Comparison of ENCODE assay signal across 20 cellular contexts in the genomic region with DNA sequence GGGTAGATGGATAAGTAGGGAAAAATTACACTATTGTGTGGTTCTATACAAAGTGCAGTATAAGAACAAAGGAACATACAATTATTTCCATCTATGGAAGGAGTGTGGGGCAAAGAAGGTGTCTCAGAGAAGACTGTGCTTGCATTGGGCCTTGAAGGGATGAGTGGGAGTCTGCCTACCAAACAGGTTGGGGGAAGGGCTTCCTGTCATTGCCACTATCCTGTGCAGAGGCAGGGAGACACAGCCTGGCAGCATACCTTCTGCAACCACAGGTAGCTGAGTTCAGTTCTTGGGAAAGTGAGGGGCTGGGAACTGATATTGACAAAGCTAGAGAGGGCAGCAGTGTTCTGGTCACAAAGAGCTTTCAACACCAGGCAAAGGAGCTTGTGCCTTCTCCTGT. TPM values are rescaled to one million over a fixed set of nuclear protein-coding genes. Genes with fewer than 3 reads are reported as not detected.
DNase-seq lines count a peak whose midpoint lies in the region; ATAC-seq and TF ChIP-seq lines count a peak whose summit lies in the region.
"Had no signal": no experiment of that assay in that cellular context is flagged by ENCODE, and none has a peak within 500 bp of the region (broad histone marks: within the 10 kb centered on the region; RNA-seq: fewer than 3 reads in every experiment).

No MANE protein-coding gene starts in this region.

- peaks cover 14% of the 10 kb centered on the region for H3K4me1 Mint-ChIP-seq in activated naive CD8-positive, alpha-beta T cell treated with anti-CD3 and anti-CD28 coated beads, Interleukin-2, amount 50 U/mL, for 24 hours
- H3K4me1 Mint-ChIP-seq in activated naive CD8-positive, alpha-beta T cell treated with anti-CD3 and anti-CD28 coated beads for 36 hours = peaks cover 15% of the 10 kb centered on the region

- intact Hi-C loops in gastrocnemius medialis (cut with DNase I; ENCODE audit: low total_unique reads) = loop anchor here (1.0 kb wide), 1 partner anchor 10 kb away; no protein-coding TSS in a partner anchor

- H3K36me3 Mint-ChIP-seq in activated naive CD8-positive, alpha-beta T cell treated with anti-CD3 and anti-CD28 coated beads, Interleukin-2, amount 50 U/mL, for 24 hours (ENCODE audit: low read depth) = no peaks in the 10 kb centered on the region
- H3K36me3 Mint-ChIP-seq in activated naive CD8-positive, alpha-beta T cell treated with anti-CD3 and anti-CD28 coated beads for 36 hours = peaks cover 2% of the 10 kb centered on the region

- H3K27me3 Mint-ChIP-seq in activated naive CD8-positive, alpha-beta T cell treated with anti-CD3 and anti-CD28 coated beads, Interleukin-2, amount 50 U/mL, for 24 hours = peaks cover 22% of the 10 kb centered on the region
- H3K27me3 Mint-ChIP-seq in activated naive CD8-positive, alpha-beta T cell treated with anti-CD3 and anti-CD28 coated beads for 36 hours = peaks cover 28% of the 10 kb centered on the region

- H3K27me3 ChIP-seq in gastrocnemius medialis = no peaks in the 10 kb centered on the region

- H3K4me3 ChIP-seq in HEK293 (ENCODE audit: low read depth, low read length) (no peak overlapping the region), coronary artery (no peak overlapping the region), gastrocnemius medialis (no peak overlapping the region)

- CTCF ChIA-PET in HEK293 (lab: Yijun Ruan, JAX) = interaction anchor here (0.6 to 1.9 kb wide), 4 partner anchors 12 to 324 kb away, joined by 3 to 13 read pairs (median 5); no protein-coding TSS in a partner anchor

- peaks cover 0 to 7% of the 10 kb centered on the region in 2 experiments; a peak in 1 of 3 replicates for H3K36me3 ChIP-seq in HEK293 (ENCODE audit: control insufficient read depth in 2 of 2, insufficient read depth in 1 of 2, low read length in 2 of 2)
- H3K36me3 ChIP-seq in gastrocnemius medialis = no peaks in the 10 kb centered on the region

- H3K4me1 ChIP-seq in HEK293 (ENCODE audit: control insufficient read depth, insufficient read depth, low read length) (no peaks in the 10 kb centered on the region; the same call in 1 of the 2 replicates), gastrocnemius medialis (peaks cover 20 to 24% of the 10 kb centered on the region in 2 donors)

- no peak for TF ChIP-seq POLR2A in gastrocnemius medialis (IDR thresholded peaks at IDR 0.05)

- peak; percentile 56 for ATAC-seq in activated naive CD8-positive, alpha-beta T cell treated with anti-CD3 and anti-CD28 coated beads, Interleukin-2, amount 50 U/mL, for 24 hours
- ATAC-seq in gastrocnemius medialis (no peak), GM21447 (IDR thresholded peaks at IDR 0.05; ENCODE audit: unreplicated experiment) (no peak), GM19463 (IDR thresholded peaks at IDR 0.05; ENCODE audit: unreplicated experiment) (no peak)

- no peak for TF ChIP-seq CTCF in HEK293 (tag by site-specific recombination; IDR thresholded peaks at IDR 0.05)
- no peak for TF ChIP-seq CTCF in coronary artery (IDR thresholded peaks at IDR 0.05)
- TF ChIP-seq CTCF in gastrocnemius medialis (IDR thresholded peaks at IDR 0.05 in 4 of 5, conservative IDR thresholded peaks at IDR 0.05 in 1 of 5) = no peak

- POLR2A ChIA-PET in HEK293 (lab: Yijun Ruan, JAX) = no interaction called here

- H3K27ac ChIP-seq in HEK293 (ENCODE audit: extremely low read depth, low read depth, low read length) (no peak overlapping the region), coronary artery (peak overlapping the region; percentile 54 to 69), gastrocnemius medialis (peak overlapping the region; percentile 66 to 78 (median 75))
- H3K27ac ChIP-seq: C4-2B, HL-60 had no signal

- H3K4me3 Mint-ChIP-seq in activated naive CD8-positive, alpha-beta T cell treated with anti-CD3 and anti-CD28 coated beads, Interleukin-2, amount 50 U/mL, for 24 hours = no peak overlapping the region
- H3K4me3 Mint-ChIP-seq in activated naive CD8-positive, alpha-beta T cell treated with anti-CD3 and anti-CD28 coated beads for 36 hours = no peak overlapping the region
- H3K4me3 Mint-ChIP-seq: H9 had no signal

- H3K9me3 ChIP-seq in HEK293 (ENCODE audit: control insufficient read depth, insufficient read depth, low read depth, low read length) = no peaks in the 10 kb centered on the region
- no peaks in the 10 kb centered on the region for H3K9me3 ChIP-seq in gastrocnemius medialis

- no peak for DNase-seq in activated naive CD8-positive, alpha-beta T cell treated with anti-CD3 and anti-CD28 coated beads, Interleukin-2, amount 50 U/mL, for 24 hours
- DNase-seq in activated naive CD8-positive, alpha-beta T cell treated with anti-CD3 and anti-CD28 coated beads for 36 hours = no peak
- DNase-seq in coronary artery (ENCODE audit: low spot score) (no peak), gastrocnemius medialis (no peak), HPDE6-E6E7 (ENCODE audit: extremely low spot score) (no peak)
- DNase-seq: COR-L47, DMS153, H9, KBM-7, NCI-H1436, NCI-H2029, NCI-H2171, NCI-H446 treated with DMSO at 0.1 percent for 48 hours, NCI-H748 treated with DMSO at 0.1 percent for 48 hours had no signal

- no peaks in the 10 kb centered on the region for H3K9me3 Mint-ChIP-seq in activated naive CD8-positive, alpha-beta T cell treated with anti-CD3 and anti-CD28 coated beads, Interleukin-2, amount 50 U/mL, for 24 hours
- H3K9me3 Mint-ChIP-seq in activated naive CD8-positive, alpha-beta T cell treated with anti-CD3 and anti-CD28 coated beads for 36 hours = no peaks in the 10 kb centered on the region
- H3K9me3 Mint-ChIP-seq: H9 had no signal

- no peak overlapping the region for H3K27ac Mint-ChIP-seq in activated naive CD8-positive, alpha-beta T cell treated with anti-CD3 and anti-CD28 coated beads, Interleukin-2, amount 50 U/mL, for 24 hours
- H3K27ac Mint-ChIP-seq in activated naive CD8-positive, alpha-beta T cell treated with anti-CD3 and anti-CD28 coated beads for 36 hours = no peak overlapping the region
- H3K27ac Mint-ChIP-seq: H9 had no signal

- in situ Hi-C loops in gastrocnemius medialis (cut with MboI; ENCODE audit: low sequenced_read_pairs in 4 of 4) = no loop called here

TF ChIP-seq in HEK293, 187 proteins besides CTCF, POLR2A, EP300 and RAD21 (continues in another document):
- TF ChIP-seq ZNF239 (tag by site-specific recombination; IDR thresholded peaks at IDR 0.05) (no peak), ZNF529 (tag by site-specific recombination; IDR thresholded peaks at IDR 0.05; ENCODE audit: insufficient replicate concordance) (no peak), ZFHX2 (tag by site-specific recombination; conservative IDR thresholded peaks at IDR 0.05) (0 out of 2 replicates have a peak, but pooled peaks have one; percentile 15), ZNF768 (tag by site-specific recombination; IDR thresholded peaks at IDR 0.05) (no peak), ZBTB17 (tag by site-specific recombination; IDR thresholded peaks at IDR 0.05) (no peak), EGR2 (tag by site-specific recombination; IDR thresholded peaks at IDR 0.05; ENCODE audit: low read depth) (peak; percentile 45)
- TF ChIP-seq, protein P1, sequence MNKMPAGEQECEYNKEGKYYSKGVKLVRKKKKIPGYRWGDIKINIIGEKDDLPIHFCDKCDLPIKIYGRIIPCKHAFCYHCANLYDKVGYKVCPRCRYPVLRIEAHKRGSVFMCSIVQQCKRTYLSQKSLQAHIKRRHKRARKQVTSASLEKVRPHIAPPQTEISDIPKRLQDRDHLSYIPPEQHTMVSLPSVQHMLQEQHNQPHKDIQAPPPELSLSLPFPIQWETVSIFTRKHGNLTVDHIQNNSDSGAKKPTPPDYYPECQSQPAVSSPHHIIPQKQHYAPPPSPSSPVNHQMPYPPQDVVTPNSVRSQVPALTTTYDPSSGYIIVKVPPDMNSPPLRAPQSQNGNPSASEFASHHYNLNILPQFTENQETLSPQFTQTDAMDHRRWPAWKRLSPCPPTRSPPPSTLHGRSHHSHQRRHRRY (tag by site-specific recombination; IDR thresholded peaks at IDR 0.05) = no peak
- TF ChIP-seq, protein P2, sequence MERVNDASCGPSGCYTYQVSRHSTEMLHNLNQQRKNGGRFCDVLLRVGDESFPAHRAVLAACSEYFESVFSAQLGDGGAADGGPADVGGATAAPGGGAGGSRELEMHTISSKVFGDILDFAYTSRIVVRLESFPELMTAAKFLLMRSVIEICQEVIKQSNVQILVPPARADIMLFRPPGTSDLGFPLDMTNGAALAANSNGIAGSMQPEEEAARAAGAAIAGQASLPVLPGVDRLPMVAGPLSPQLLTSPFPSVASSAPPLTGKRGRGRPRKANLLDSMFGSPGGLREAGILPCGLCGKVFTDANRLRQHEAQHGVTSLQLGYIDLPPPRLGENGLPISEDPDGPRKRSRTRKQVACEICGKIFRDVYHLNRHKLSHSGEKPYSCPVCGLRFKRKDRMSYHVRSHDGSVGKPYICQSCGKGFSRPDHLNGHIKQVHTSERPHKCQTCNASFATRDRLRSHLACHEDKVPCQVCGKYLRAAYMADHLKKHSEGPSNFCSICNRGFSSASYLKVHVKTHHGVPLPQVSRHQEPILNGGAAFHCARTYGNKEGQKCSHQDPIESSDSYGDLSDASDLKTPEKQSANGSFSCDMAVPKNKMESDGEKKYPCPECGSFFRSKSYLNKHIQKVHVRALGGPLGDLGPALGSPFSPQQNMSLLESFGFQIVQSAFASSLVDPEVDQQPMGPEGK (tag by site-specific recombination; IDR thresholded peaks at IDR 0.05) = no peak

RNA-seq across cellular contexts. Expression of a gene that starts 3.4 kb away (rescaled TPM):
- not detected for total RNA-seq in activated naive CD8-positive, alpha-beta T cell treated with anti-CD3 and anti-CD28 coated beads for 36 hours
- 10 to 100 TPM; 15.9 to 29.7 (median 22.5) TPM for total RNA-seq in gastrocnemius medialis
- total RNA-seq: SK-MEL-5 had no signal

Comparison
In these comparisons a context has a peak if more than half of its experiments do, and no peak if none do; other contexts are left out.
1. RNA of a gene that starts 3.4 kb away (total RNA-seq): 15.9 to 29.7 TPM in gastrocnemius medialis; not detected in activated naive CD8-positive, alpha-beta T cell treated with anti-CD3 and anti-CD28 coated beads for 36 hours; every median in the first group is over 10 times any median in the second.